21 cellular contexts compared by ENCODE assay signal in genomic region chr15:98455899-98456298, GRCh38.
"Had no signal": no experiment of that assay in that cellular context is flagged by ENCODE, and none has a peak within 500 bp of the region (broad histone marks: within the 10 kb centered on the region; RNA-seq: fewer than 3 reads in every experiment).

No MANE protein-coding gene starts in this region.

- ATAC-seq: activated CD8-positive, alpha-beta memory T cell treated with anti-CD3 and anti-CD28 coated beads, Interleukin-2, amount 10 ng/mL, durations not matched to agents 7 days and 5 days; activated T-helper 17 cell treated with anti-CD3 and anti-CD28 coated beads, Interleukin-2, amount 50 U/mL, for 72 hours; T-cell had no signal

- H2AFZ ChIP-seq: parathyroid adenoma had no signal

- H3K4me1 ChIP-seq: breast epithelium, parathyroid adenoma, tibial nerve, vagina had no signal

- DNase-seq: activated CD4-positive, alpha-beta memory T cell treated with anti-CD3 and anti-CD28 coated beads, Interleukin-2, amount 10 ng/mL, durations not matched to agents 7 days and 5 days; activated CD4-positive, alpha-beta T cell treated with anti-CD3 and anti-CD28 coated beads for 48 hours; activated CD4-positive, CD25-positive, alpha-beta regulatory T cell; activated CD8-positive, alpha-beta memory T cell treated with anti-CD3 and anti-CD28 coated beads, Interleukin-2, amount 10 ng/mL, durations not matched to agents 7 days and 5 days; activated naive CD4-positive, alpha-beta T cell treated with Interleukin-2 at 50 U/mL for 16 hours; activated T-cell treated with anti-CD3 and anti-CD28 coated beads, Interleukin-2, amount 50 U/mL, for 1 hour; anterior cingulate cortex; cerebellar nuclear complex; cortex of kidney; glutamatergic neuron; hippocampal formation; retina; stimulated activated CD4-positive, alpha-beta T cell treated with anti-CD3 and anti-CD28 coated beads, Interleukin-2, amount 100 ng/mL, for 24 hours; T-cell; T1000 had no signal

- H3K27ac ChIP-seq: breast epithelium, parathyroid adenoma, tibial nerve, vagina had no signal

- H3K36me3 ChIP-seq: breast epithelium, tibial nerve, vagina had no signal

- H3K9ac ChIP-seq: parathyroid adenoma had no signal

- H3K27me3 ChIP-seq: breast epithelium, tibial nerve, vagina had no signal

- H3K9me3 ChIP-seq: breast epithelium, tibial nerve, vagina had no signal

- H3K4me3 ChIP-seq: breast epithelium, lung, tibial nerve, vagina had no signal
